In genomic region chr12:51852404-51853137, GRCh38 we compare ENCODE assay signal across 30 cellular contexts. TPM values are rescaled to one million over a fixed set of nuclear protein-coding genes. Genes with fewer than 3 reads are reported as not detected.
A peak's percentile ranks its signal among the peaks of the same experiment; 100 is the strongest.
DNase-seq lines count a peak whose midpoint lies in the region; ATAC-seq and TF ChIP-seq lines count a peak whose summit lies in the region.
"Had no signal": no experiment of that assay in that cellular context is flagged by ENCODE, and none has a peak within 500 bp of the region (broad histone marks: within the 10 kb centered on the region; RNA-seq: fewer than 3 reads in every experiment).

No MANE protein-coding gene starts in this region.

- H3K9me3 Mint-ChIP-seq in endodermal cell, result no peaks in the 10 kb centered on the region
- H3K9me3 Mint-ChIP-seq in nephron progenitor cell, result no peaks in the 10 kb centered on the region
- H3K9me3 Mint-ChIP-seq in activated CD4-positive, alpha-beta T cell treated with anti-CD3 and anti-CD28 coated beads, Interleukin-2, amount 10 ng/mL, durations not matched to agents 7 days and 5 days, result no peaks in the 10 kb centered on the region
- H3K9me3 Mint-ChIP-seq in CD4-positive, alpha-beta T cell, result no peaks in the 10 kb centered on the region
- H3K9me3 Mint-ChIP-seq: activated T-cell treated with anti-CD3 and anti-CD28 coated beads, Interleukin-2, amount 50 U/mL, for 24 hours; CD4-positive, CD25-positive, alpha-beta regulatory T cell; T-helper 1 cell treated with Interleukin-12 subunit alpha and Interleukin-12 subunit beta and Interleukin-4 antibody, amounts not matched to agents 30 μg/mL and 1 μg/mL, for 36 hours had no signal

- H4K20me1 ChIP-seq in BLaER1 treated with 17β-estradiol and CSF1 and Interleukin-3, amounts not matched to agents 10 nM and 100 nM, result no peaks in the 10 kb centered on the region; a peak in 1 of 22 replicates

- TF ChIP-seq CTCF in endodermal cell (conservative IDR thresholded peaks at IDR 0.05) (no peak), nephron progenitor cell (IDR thresholded peaks at IDR 0.05) (no peak)
- no peak for TF ChIP-seq CTCF in CD4-positive, alpha-beta T cell (IDR thresholded peaks at IDR 0.05)

- no peaks in the 10 kb centered on the region for H3K36me3 Mint-ChIP-seq in endodermal cell (ENCODE audit: low read depth)
- H3K36me3 Mint-ChIP-seq in nephron progenitor cell (ENCODE audit: low read depth), result peaks cover 7% of the 10 kb centered on the region
- H3K36me3 Mint-ChIP-seq in activated CD4-positive, alpha-beta T cell treated with anti-CD3 and anti-CD28 coated beads, Interleukin-2, amount 10 ng/mL, durations not matched to agents 7 days and 5 days (ENCODE audit: low read depth), result no peaks in the 10 kb centered on the region
- H3K36me3 Mint-ChIP-seq in CD4-positive, alpha-beta T cell (ENCODE audit: low read depth), result no peaks in the 10 kb centered on the region
- H3K36me3 Mint-ChIP-seq: CD4-positive, CD25-positive, alpha-beta regulatory T cell; naive B cell had no signal

- POLR2A ChIA-PET in activated CD4-positive, alpha-beta T cell treated with anti-CD3 and anti-CD28 coated beads, Interleukin-2, amount 10 ng/mL, durations not matched to agents 7 days and 5 days (lab: Charles Lee), result no interaction called here
- POLR2A ChIA-PET in CD4-positive, alpha-beta T cell (lab: Charles Lee), result no interaction called here

- no peaks in the 10 kb centered on the region for H3K36me3 ChIP-seq in BLaER1 treated with 17β-estradiol and CSF1 and Interleukin-3, amounts not matched to agents 10 nM and 100 nM
- H3K36me3 ChIP-seq in H7 (replicated peaks; ENCODE audit: control insufficient read depth, insufficient read depth, low read length), result no peaks in the 10 kb centered on the region
- H3K36me3 ChIP-seq in endodermal cell (ENCODE audit: control insufficient read depth, insufficient read depth, low read length), result no peaks in the 10 kb centered on the region
- H3K36me3 ChIP-seq: breast epithelium, left lung, pancreas, right atrium auricular region, thyroid gland had no signal

- WGBS in endodermal cell (ENCODE audit: insufficient coverage in 1 of 2, insufficient read length in 1 of 2), 2 experiments, result 91 to 95% methylated on average over 4 to 5 of the region's 5 CpGs

- H3K9me3 ChIP-seq in BLaER1 treated with 17β-estradiol and CSF1 and Interleukin-3, amounts not matched to agents 10 nM and 100 nM (replicated peaks in 1 of 11), result no peaks in the 10 kb centered on the region
- no peaks in the 10 kb centered on the region for H3K9me3 ChIP-seq in endodermal cell (ENCODE audit: control insufficient read depth, low read length)
- no peaks in the 10 kb centered on the region for H3K9me3 ChIP-seq in CD4-positive, alpha-beta T cell (ENCODE audit: control insufficient read depth, low read length)
- H3K9me3 ChIP-seq: breast epithelium, left lung, pancreas, right atrium auricular region, thyroid gland had no signal

- H3K4me1 Mint-ChIP-seq in endodermal cell (peaks cover 9% of the 10 kb centered on the region), nephron progenitor cell (peaks cover 71% of the 10 kb centered on the region)
- peaks cover 10% of the 10 kb centered on the region for H3K4me1 Mint-ChIP-seq in activated CD4-positive, alpha-beta T cell treated with anti-CD3 and anti-CD28 coated beads, Interleukin-2, amount 10 ng/mL, durations not matched to agents 7 days and 5 days
- H3K4me1 Mint-ChIP-seq in CD4-positive, alpha-beta T cell (ENCODE audit: low read depth), result peaks cover 20% of the 10 kb centered on the region

- intact Hi-C loops in CD4-positive, alpha-beta T cell (cut with DNase I, micrococcal nuclease), result no loop called here

- DNase-seq in H7, result peak; percentile 58
- peak; percentile 49 for DNase-seq in endodermal cell
- DNase-seq in nephron progenitor cell, result no peak
- DNase-seq in cerebellar cortex (ENCODE audit: low spot score), result no peak
- DNase-seq in activated CD4-positive, alpha-beta T cell treated with anti-CD3 and anti-CD28 coated beads, Interleukin-2, amount 10 ng/mL, durations not matched to agents 7 days and 5 days, result no peak
- no peak for DNase-seq in NCI-H748 treated with DMSO at 0.1 percent for 48 hours (lab: John Stamatoyannopoulos, UW)
- DNase-seq in CD4-positive, alpha-beta T cell, result no peak
- DNase-seq: activated T-cell treated with anti-CD3 and anti-CD28 coated beads, Interleukin-2, amount 50 U/mL, for 24 hours; CD4-positive, CD25-positive, alpha-beta regulatory T cell; GF-D8; left lung; naive B cell; NCI-H1048; NCI-H187; NCI-H2171 treated with DMSO at 0.1 percent for 48 hours; NCI-H69; pancreas; stimulated activated CD4-positive, alpha-beta T cell treated with anti-CD3 and anti-CD28 coated beads, Interleukin-4, amount 100 ng/mL, for 4 hours; stimulated activated naive CD8-positive, alpha-beta T cell treated with anti-CD3 and anti-CD28 coated beads, Interleukin-15, Interleukin-2, amounts not matched to agents 100 U/mL and 50 U/mL, for 24 hours; thyroid gland had no signal

- H3K4me3 ChIP-seq in BLaER1 treated with 17β-estradiol and CSF1 and Interleukin-3, amounts not matched to agents 10 nM and 100 nM, result 0 out of 20 replicates have a peak overlapping the region, but pooled peaks of 1 of the 10 experiments have one; percentile 17
- H3K4me3 ChIP-seq in H7 (ENCODE audit: insufficient read depth, low read depth, low read length) (no peak overlapping the region), endodermal cell (ENCODE audit: low read length) (no peak overlapping the region)
- H3K4me3 ChIP-seq: breast epithelium, coronary artery, left lung, pancreas, right atrium auricular region, thyroid gland had no signal

- H3K27me3 Mint-ChIP-seq in endodermal cell (ENCODE audit: insufficient read depth), result peaks cover 70% of the 10 kb centered on the region
- H3K27me3 Mint-ChIP-seq in nephron progenitor cell (ENCODE audit: low read depth, poor library complexity), result peaks cover 4% of the 10 kb centered on the region
- peaks cover 40% of the 10 kb centered on the region for H3K27me3 Mint-ChIP-seq in activated CD4-positive, alpha-beta T cell treated with anti-CD3 and anti-CD28 coated beads, Interleukin-2, amount 10 ng/mL, durations not matched to agents 7 days and 5 days
- H3K27me3 Mint-ChIP-seq in CD4-positive, alpha-beta T cell, result peaks cover 31% of the 10 kb centered on the region

- no peak for ATAC-seq in CD4-positive, alpha-beta T cell (ENCODE audit: poor library complexity)
- ATAC-seq: left lung; pancreas; stimulated activated naive CD8-positive, alpha-beta T cell treated with anti-CD3 and anti-CD28 coated beads, Interleukin-15, Interleukin-2, amounts not matched to agents 100 U/mL and 50 U/mL, for 24 hours had no signal

- no peak overlapping the region for H3K9ac ChIP-seq in BLaER1 treated with 17β-estradiol and CSF1 and Interleukin-3, amounts not matched to agents 10 nM and 100 nM
- H3K9ac ChIP-seq in endodermal cell (ENCODE audit: extremely low read depth, low read length, poor library complexity, severe bottlenecking), result no peak overlapping the region

- peaks cover 25 to 57% (median 48%) of the 10 kb centered on the region in 10 experiments for H3K4me1 ChIP-seq in BLaER1 treated with 17β-estradiol and CSF1 and Interleukin-3, amounts not matched to agents 10 nM and 100 nM
- H3K4me1 ChIP-seq in endodermal cell (ENCODE audit: control insufficient read depth, insufficient read depth, low read length), result peaks cover 4% of the 10 kb centered on the region
- H3K4me1 ChIP-seq: breast epithelium had no signal

- H3K4me2 ChIP-seq in BLaER1 treated with 17β-estradiol and CSF1 and Interleukin-3, amounts not matched to agents 10 nM and 100 nM, result peak overlapping the region; percentile 66 to 96 (median 84)

- H3K4me3 Mint-ChIP-seq in endodermal cell, result no peak overlapping the region
- peak overlapping the region; percentile 42 for H3K4me3 Mint-ChIP-seq in nephron progenitor cell
- H3K4me3 Mint-ChIP-seq in activated CD4-positive, alpha-beta T cell treated with anti-CD3 and anti-CD28 coated beads, Interleukin-2, amount 10 ng/mL, durations not matched to agents 7 days and 5 days, result no peak overlapping the region
- no peak overlapping the region for H3K4me3 Mint-ChIP-seq in CD4-positive, alpha-beta T cell
- H3K4me3 Mint-ChIP-seq: activated T-cell treated with anti-CD3 and anti-CD28 coated beads, Interleukin-2, amount 50 U/mL, for 24 hours; naive B cell; T-helper 1 cell treated with Interleukin-12 subunit alpha and Interleukin-12 subunit beta and Interleukin-4 antibody, amounts not matched to agents 30 μg/mL and 1 μg/mL, for 36 hours had no signal

- H3K27me3 ChIP-seq in BLaER1 treated with 17β-estradiol and CSF1 and Interleukin-3, amounts not matched to agents 10 nM and 100 nM, result peaks cover 6 to 21% (median 16%) of the 10 kb centered on the region in 11 experiments
- H3K27me3 ChIP-seq in H7 (ENCODE audit: control insufficient read depth, insufficient read depth, low read length), result peaks cover 41% of the 10 kb centered on the region
- H3K27me3 ChIP-seq in endodermal cell (ENCODE audit: control insufficient read depth, insufficient read depth, low read length, poor library complexity, severe bottlenecking), result peaks cover 16% of the 10 kb centered on the region
- H3K27me3 ChIP-seq in CD4-positive, alpha-beta T cell (ENCODE audit: control insufficient read depth, insufficient read depth, low read length), result peaks cover 7% of the 10 kb centered on the region
- H3K27me3 ChIP-seq: thyroid gland had no signal

- CTCF ChIA-PET in activated CD4-positive, alpha-beta T cell treated with anti-CD3 and anti-CD28 coated beads, Interleukin-2, amount 10 ng/mL, durations not matched to agents 7 days and 5 days (lab: Charles Lee), result interaction anchor here (1.3 kb wide), 1 partner anchor 10 kb away, joined by 4 read pairs; no protein-coding TSS in a partner anchor
- CTCF ChIA-PET in CD4-positive, alpha-beta T cell (lab: Charles Lee), result no interaction called here

- H3K27ac Mint-ChIP-seq in endodermal cell (no peak overlapping the region), nephron progenitor cell (peak overlapping the region; percentile 7)
- H3K27ac Mint-ChIP-seq in activated CD4-positive, alpha-beta T cell treated with anti-CD3 and anti-CD28 coated beads, Interleukin-2, amount 10 ng/mL, durations not matched to agents 7 days and 5 days, result no peak overlapping the region
- H3K27ac Mint-ChIP-seq in CD4-positive, alpha-beta T cell, result no peak overlapping the region
- H3K27ac Mint-ChIP-seq: activated T-cell treated with anti-CD3 and anti-CD28 coated beads, Interleukin-2, amount 50 U/mL, for 24 hours; CD4-positive, CD25-positive, alpha-beta regulatory T cell; T-helper 1 cell treated with Interleukin-12 subunit alpha and Interleukin-12 subunit beta and Interleukin-4 antibody, amounts not matched to agents 30 μg/mL and 1 μg/mL, for 36 hours had no signal

- H3K27ac ChIP-seq in BLaER1 treated with 17β-estradiol and CSF1 and Interleukin-3, amounts not matched to agents 10 nM and 100 nM, result peak overlapping the region in 2 of 11 experiments; percentile 14 to 43; a peak in 2 of 22 replicates
- no peak overlapping the region for H3K27ac ChIP-seq in endodermal cell (ENCODE audit: low read depth, low read length)
- no peak overlapping the region for H3K27ac ChIP-seq in CD4-positive, alpha-beta T cell (ENCODE audit: low read depth, low read length)
- H3K27ac ChIP-seq: HL-60, pancreas, right atrium auricular region, thyroid gland had no signal

RNA-seq across cellular contexts. Expression of gene FIGNL2, which starts 4.1 kb away (rescaled TPM):
- total RNA-seq in H7 (2014; rRNA removed; shearing (Covaris generic)), result 5.0 and 5.8 TPM in 2 replicates
- total RNA-seq in endodermal cell, result 10 to 100 TPM; 10.5 to 17.7 TPM
- polyA plus RNA-seq in endodermal cell (2013, experiment 1 of 2), result 24.4 TPM
- polyA plus RNA-seq in endodermal cell (2013, experiment 2 of 2), result 22.8 TPM
- total RNA-seq in activated CD4-positive, alpha-beta T cell treated with anti-CD3 and anti-CD28 coated beads, Interleukin-2, amount 10 ng/mL, durations not matched to agents 7 days and 5 days, result under 1 TPM; 0.17 to 0.19 TPM
- total RNA-seq in CD4-positive, alpha-beta T cell, result 1 to 10 TPM; 1.2 to 1.3 TPM
- total RNA-seq: H4 had no signal

RNA-seq across cellular contexts. Expression of gene ANKRD33, which starts 35.3 kb away (rescaled TPM):
- 0.17 and 1.6 TPM in 2 replicates for total RNA-seq in H7 (2014; rRNA removed; shearing (Covaris generic))
- total RNA-seq in endodermal cell, result under 1 TPM in 1 of 2 donors, not detected in 1; 0.46 TPM
- polyA plus RNA-seq in endodermal cell (2013, experiment 1 of 2), result 0.28 TPM
- polyA plus RNA-seq in endodermal cell (2013, experiment 2 of 2), result 0.62 TPM
- total RNA-seq in activated CD4-positive, alpha-beta T cell treated with anti-CD3 and anti-CD28 coated beads, Interleukin-2, amount 10 ng/mL, durations not matched to agents 7 days and 5 days, result not detected
- not detected for total RNA-seq in CD4-positive, alpha-beta T cell
- total RNA-seq: activated CD8-positive, alpha-beta memory T cell treated with anti-CD3 and anti-CD28 coated beads for 36 hours; breast epithelium; CD4-positive, CD25-positive, alpha-beta regulatory T cell; H4; left lung; mesenteric fat pad; pancreas; right atrium auricular region; SK-MEL-5; thyroid gland had no signal
- polyA plus RNA-seq: CD4-positive, CD25-positive, alpha-beta regulatory T cell; pancreas had no signal

RNA-seq across cellular contexts. Expression of gene ACVRL1, which starts 54.7 kb away (rescaled TPM):
- total RNA-seq in H7 (2014; rRNA removed; shearing (Covaris generic)), result 0.07 and 0.33 TPM in 2 replicates
- total RNA-seq in endodermal cell, result under 1 TPM; 0.42 to 0.64 TPM
- polyA plus RNA-seq in endodermal cell (2013, experiment 1 of 2), result 1.00 TPM
- 1.4 TPM for polyA plus RNA-seq in endodermal cell (2013, experiment 2 of 2)
- total RNA-seq in activated CD4-positive, alpha-beta T cell treated with anti-CD3 and anti-CD28 coated beads, Interleukin-2, amount 10 ng/mL, durations not matched to agents 7 days and 5 days, result not detected
- total RNA-seq in CD4-positive, alpha-beta T cell, result not detected
- total RNA-seq: activated CD8-positive, alpha-beta memory T cell treated with anti-CD3 and anti-CD28 coated beads for 36 hours; CD4-positive, CD25-positive, alpha-beta regulatory T cell; SK-MEL-5 had no signal
- polyA plus RNA-seq: CD4-positive, CD25-positive, alpha-beta regulatory T cell had no signal

Comparison
In these comparisons a context has a peak if more than half of its experiments do, and no peak if none do; other contexts are left out.
1. DNase-seq: peak in H7 (single experiment) and endodermal cell (single experiment); none in nephron progenitor cell (single experiment), cerebellar cortex (single experiment), activated CD4-positive, alpha-beta T cell treated with anti-CD3 and anti-CD28 coated beads, Interleukin-2, amount 10 ng/mL, durations not matched to agents 7 days and 5 days (single experiment), NCI-H748 treated with DMSO at 0.1 percent for 48 hours (single experiment) and CD4-positive, alpha-beta T cell (0 of 10).